Comparison of ENCODE assay signal across 28 cellular contexts in the genomic region with DNA sequence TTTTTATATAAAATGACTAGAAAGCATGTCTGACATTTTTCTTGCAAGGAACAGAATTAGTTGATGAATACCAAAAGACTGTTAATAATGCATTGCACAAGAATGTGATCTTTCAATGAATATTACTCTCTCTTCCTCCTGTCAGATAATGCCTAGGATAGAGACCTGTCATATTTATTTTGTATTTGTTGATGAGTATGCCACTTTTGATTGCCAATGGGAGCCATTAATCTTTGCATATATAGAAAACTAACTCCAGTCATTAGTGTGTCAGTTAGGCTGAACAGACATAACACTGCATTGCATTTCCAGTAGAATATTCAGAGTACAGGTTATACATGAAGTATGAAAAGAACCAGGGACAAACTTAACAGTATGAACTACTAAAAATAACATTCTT.
"Had no signal": no experiment of that assay in that cellular context is flagged by ENCODE, and none has a peak within 500 bp of the region (broad histone marks: within the 10 kb centered on the region; RNA-seq: fewer than 3 reads in every experiment).

No MANE protein-coding gene starts in this region.

- DNase-seq: stimulated activated CD4-positive, alpha-beta T cell treated with anti-CD3 and anti-CD28 coated beads, Interleukin-2, amount 100 ng/mL, for 48 hours; stimulated activated CD4-positive, alpha-beta T cell treated with anti-CD3 and anti-CD28 coated beads, Interleukin-4, amount 100 ng/mL, for 1 hour; stimulated activated CD4-positive, alpha-beta T cell treated with anti-CD3 and anti-CD28 coated beads, Interleukin-4, amount 100 ng/mL, for 24 hours; stimulated activated CD4-positive, alpha-beta T cell treated with anti-CD3 and anti-CD28 coated beads, Interleukin-4, amount 100 ng/mL, for 4 hours; stimulated activated CD8-positive, alpha-beta memory T cell treated with anti-CD3 and anti-CD28 coated beads, Interleukin-4, amount 100 ng/mL, for 48 hours; stimulated activated naive B cell treated with anti-CD40 and anti-IgM and Interleukin-4, amounts not matched to agents 10 μg/mL and 1 μg/mL and 100 μg/mL, for 72 hours; stimulated activated naive CD4-positive, alpha-beta T cell; stimulated activated naive CD4-positive, alpha-beta T cell treated with Interleukin-2 at 50 U/mL for 16 hours; stimulated activated naive CD8-positive, alpha-beta T cell treated with anti-CD3 and anti-CD28 coated beads, Interleukin-15, amount 100 ng/mL, for 72 hours; stimulated activated naive CD8-positive, alpha-beta T cell treated with anti-CD3 and anti-CD28 coated beads, Interleukin-15, Interleukin-2, amounts not matched to agents 100 U/mL and 50 U/mL, for 24 hours; stomach; substantia nigra; testis; thyroid gland; tibial artery; transverse colon; trophoblast cell; upper lobe of left lung; upper lobe of right lung; uterus had no signal

- H3K27me3 ChIP-seq: stomach, suprapubic skin, testis, thyroid gland, tibial artery, tibial nerve, transverse colon, upper lobe of left lung, upper lobe of right lung, uterus, vagina had no signal

- H3K27ac ChIP-seq: stomach, suprapubic skin, testis, thoracic aorta, thyroid gland, tibial artery, tibial nerve, transverse colon, upper lobe of left lung, upper lobe of right lung, uterus, vagina had no signal

- H3K4me3 ChIP-seq: stomach, suprapubic skin, testis, thoracic aorta, thyroid gland, tibial artery, tibial nerve, transverse colon, upper lobe of left lung, upper lobe of right lung, uterus, vagina had no signal

- H3K4me1 ChIP-seq: stomach, suprapubic skin, testis, thyroid gland, tibial artery, tibial nerve, transverse colon, upper lobe of left lung, upper lobe of right lung, uterus, vagina had no signal

- H3K9me3 ChIP-seq: suprapubic skin, testis, thoracic aorta, thyroid gland, tibial artery, tibial nerve, transverse colon, upper lobe of left lung, upper lobe of right lung, uterus, vagina had no signal

- H3K9me3 Mint-ChIP-seq: type B pancreatic cell had no signal

- H3K36me3 ChIP-seq: stomach, suprapubic skin, thoracic aorta, thyroid gland, tibial artery, tibial nerve, transverse colon, upper lobe of left lung, upper lobe of right lung, uterus, vagina had no signal

- H3K4me1 Mint-ChIP-seq: stimulated activated effector memory CD8-positive, alpha-beta T cell treated with anti-CD3 and anti-CD28 coated beads, Interleukin-12 subunit alpha, Interleukin-12 subunit beta, amount 100 ng/mL, for 72 hours; stimulated activated memory B cell treated with anti-CD40 and anti-IgM and Interleukin-4, amounts not matched to agents 10 μg/mL and 1 μg/mL and 100 μg/mL, for 72 hours; stimulated activated naive B cell treated with anti-CD40 and anti-IgM and Interleukin-4, amounts not matched to agents 10 μg/mL and 1 μg/mL and 100 μg/mL, for 72 hours; stimulated activated naive CD8-positive, alpha-beta T cell treated with anti-CD3 and anti-CD28 coated beads, Interleukin-15, amount 100 ng/mL, for 72 hours had no signal

- H3K27me3 Mint-ChIP-seq: stimulated activated memory B cell treated with anti-CD40 and anti-IgM and Interleukin-4, amounts not matched to agents 10 μg/mL and 1 μg/mL and 100 μg/mL, for 72 hours; stimulated activated naive B cell treated with anti-CD40 and anti-IgM and Interleukin-4, amounts not matched to agents 10 μg/mL and 1 μg/mL and 100 μg/mL, for 72 hours; stimulated activated naive CD8-positive, alpha-beta T cell treated with anti-CD3 and anti-CD28 coated beads, Interleukin-15, amount 100 ng/mL, for 72 hours; stimulated activated naive CD8-positive, alpha-beta T cell treated with anti-CD3 and anti-CD28 coated beads, Interleukin-15, Interleukin-2, amounts not matched to agents 100 ng/mL and 50 ng/mL, for 24 hours; type B pancreatic cell had no signal

- H3K4me3 Mint-ChIP-seq: stimulated activated effector memory CD8-positive, alpha-beta T cell treated with anti-CD3 and anti-CD28 coated beads, Interleukin-12 subunit alpha, Interleukin-12 subunit beta, amount 100 ng/mL, for 72 hours; stimulated activated memory B cell treated with anti-CD40 and anti-IgM and Interleukin-4, amounts not matched to agents 10 μg/mL and 1 μg/mL and 100 μg/mL, for 72 hours; stimulated activated naive B cell treated with anti-CD40 and anti-IgM and Interleukin-4, amounts not matched to agents 10 μg/mL and 1 μg/mL and 100 μg/mL, for 72 hours; stimulated activated naive CD8-positive, alpha-beta T cell treated with anti-CD3 and anti-CD28 coated beads, Interleukin-15, amount 100 ng/mL, for 72 hours; stimulated activated naive CD8-positive, alpha-beta T cell treated with anti-CD3 and anti-CD28 coated beads, Interleukin-15, Interleukin-2, amounts not matched to agents 100 ng/mL and 50 ng/mL, for 24 hours; type B pancreatic cell had no signal

- H3K36me3 Mint-ChIP-seq: stimulated activated effector memory CD8-positive, alpha-beta T cell treated with anti-CD3 and anti-CD28 coated beads, Interleukin-12 subunit alpha, Interleukin-12 subunit beta, amount 100 ng/mL, for 72 hours; stimulated activated memory B cell treated with anti-CD40 and anti-IgM and Interleukin-4, amounts not matched to agents 10 μg/mL and 1 μg/mL and 100 μg/mL, for 72 hours; stimulated activated naive B cell treated with anti-CD40 and anti-IgM and Interleukin-4, amounts not matched to agents 10 μg/mL and 1 μg/mL and 100 μg/mL, for 72 hours; type B pancreatic cell had no signal

- H3K27ac Mint-ChIP-seq: stimulated activated effector memory CD8-positive, alpha-beta T cell treated with anti-CD3 and anti-CD28 coated beads, Interleukin-12 subunit alpha, Interleukin-12 subunit beta, amount 100 ng/mL, for 72 hours; stimulated activated memory B cell treated with anti-CD40 and anti-IgM and Interleukin-4, amounts not matched to agents 10 μg/mL and 1 μg/mL and 100 μg/mL, for 72 hours; stimulated activated naive B cell treated with anti-CD40 and anti-IgM and Interleukin-4, amounts not matched to agents 10 μg/mL and 1 μg/mL and 100 μg/mL, for 72 hours; stimulated activated naive CD8-positive, alpha-beta T cell treated with anti-CD3 and anti-CD28 coated beads, Interleukin-15, amount 100 ng/mL, for 72 hours; stimulated activated naive CD8-positive, alpha-beta T cell treated with anti-CD3 and anti-CD28 coated beads, Interleukin-15, Interleukin-2, amounts not matched to agents 100 ng/mL and 50 ng/mL, for 24 hours; type B pancreatic cell had no signal
